Comparison of ENCODE assay signal across 19 cellular contexts in the genomic region with DNA sequence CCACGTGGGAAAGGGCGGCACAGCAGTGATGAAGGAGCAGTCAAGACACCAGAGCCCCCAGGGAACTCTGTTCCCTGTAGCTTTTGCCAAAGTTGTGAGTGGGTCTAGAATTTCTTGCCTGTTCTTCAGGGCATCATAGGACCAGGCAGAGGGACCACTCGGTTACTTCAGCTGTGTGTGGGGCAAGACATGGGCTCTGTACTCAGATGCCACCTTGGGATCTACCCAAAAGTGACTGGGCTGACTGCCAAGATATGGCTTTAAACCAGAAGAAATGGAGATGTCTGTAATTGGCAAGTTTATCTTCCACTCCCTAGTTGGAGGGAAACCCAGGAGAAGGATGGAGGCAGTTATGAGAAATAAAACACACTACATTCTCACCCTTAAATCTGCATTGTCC.
"Had no signal": no experiment of that assay in that cellular context is flagged by ENCODE, and none has a peak within 500 bp of the region (broad histone marks: within the 10 kb centered on the region; RNA-seq: fewer than 3 reads in every experiment).

No MANE protein-coding gene starts in this region.

- H3K4me3 ChIP-seq: MG63 had no signal

- H3K27ac ChIP-seq: RWPE1 had no signal

- DNase-seq: Karpas-422, KG1, MG63, NCI-H1092, NCI-H1105 treated with DMSO at 0.1 percent for 48 hours, NCI-H1417 treated with DMSO at 0.1 percent for 48 hours, NCI-H146, NCI-H1694 treated with DMSO at 0.1 percent for 48 hours, NCI-H1930, NCI-H2081, NCI-H2107, NCI-H345, NCI-H510A treated with DMSO at 0.1 percent for 48 hours, NCI-H526, NCI-H82, SHP77, SK-N-SH, SW 1271 had no signal

- H3K27me3 ChIP-seq: MG63 had no signal

- H3K36me3 ChIP-seq: MG63 had no signal

- H3K9me3 ChIP-seq: SK-N-SH had no signal
